Comparison of ENCODE assay signal across 19 cellular contexts in the genomic region with DNA sequence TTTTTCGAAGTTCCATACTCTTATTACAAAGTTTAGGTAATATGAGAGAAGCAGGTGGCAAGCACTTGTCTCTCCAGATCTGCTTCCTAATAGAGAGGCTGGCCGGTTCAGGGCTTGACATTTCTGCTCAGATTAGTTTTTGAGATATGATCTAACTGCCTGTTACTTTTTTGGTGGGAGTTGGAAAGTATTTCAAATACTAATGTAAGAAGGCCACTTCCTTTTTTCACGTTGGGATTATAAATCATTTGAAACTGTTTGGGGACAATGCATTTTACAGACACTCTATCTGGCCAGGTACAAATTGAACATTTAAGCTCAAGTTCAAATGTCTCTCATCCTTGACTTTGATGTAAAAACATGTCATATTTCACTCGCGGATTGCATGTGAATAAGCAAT.
DNase-seq lines count a peak whose midpoint lies in the region; ATAC-seq, FAIRE-seq and TF ChIP-seq lines count a peak whose summit lies in the region.
"Had no signal": no experiment of that assay in that cellular context is flagged by ENCODE, and none has a peak within 500 bp of the region (broad histone marks: within the 10 kb centered on the region; RNA-seq: fewer than 3 reads in every experiment).

No MANE protein-coding gene starts in this region.

- peaks cover 0 to 16% (median 0%) of the 10 kb centered on the region in 11 experiments; a peak in 5 of 22 replicates for H3K36me3 ChIP-seq in BLaER1 treated with 17β-estradiol and CSF1 and Interleukin-3, amounts not matched to agents 10 nM and 100 nM
- H3K36me3 ChIP-seq in GM12878 (ENCODE audit: control insufficient read depth in 2 of 2, insufficient read depth in 2 of 2, low read length in 1 of 2) (no peaks in the 10 kb centered on the region), aorta (ENCODE audit: control insufficient read depth in 1 of 2, insufficient read depth in 2 of 2, low read length in 1 of 2) (no peaks in the 10 kb centered on the region)
- H3K36me3 ChIP-seq: MG63 had no signal

- TF ChIP-seq EP300 in GM12878 (IDR thresholded peaks at IDR 0.05; ENCODE audit: borderline replicate concordance in 1 of 2, control insufficient read depth in 1 of 2, low read depth in 2 of 2, low read length in 2 of 2) = no peak

- CTCF ChIA-PET in GM12878 (lab: Yijun Ruan, JAX) = no interaction called here

- WGBS in GM12878 (ENCODE audit: insufficient coverage, insufficient replicate concordance, low lambda C conversion rate, missing lambda C conversion rate) = 77% methylated on average over 5 of the region's 5 CpGs
- 63 to 67% methylated on average over 5 of the region's 5 CpGs for WGBS in aorta, 2 donors

- H3K27ac ChIP-seq in BLaER1 treated with 17β-estradiol and CSF1 and Interleukin-3, amounts not matched to agents 10 nM and 100 nM = peak overlapping the region in 8 of 11 experiments; percentile 84 to 97 (median 92); a peak in 15 of 22 replicates
- H3K27ac ChIP-seq in GM12878 (ENCODE audit: control insufficient read depth, insufficient read depth) (no peak overlapping the region), aorta (ENCODE audit: low read depth in 1 of 2, low read length in 2 of 2) (no peak overlapping the region)
- H3K27ac ChIP-seq: C4-2B had no signal

- no TSS peak for BruUV-seq in GM12878 (replicated peaks; lab: Mats Ljungman, UMichigan)

- TF ChIP-seq POLR2A in GM12878 (IDR thresholded peaks at IDR 0.05; ENCODE audit: low read depth, low read length) = no peak

- in situ Hi-C loops in KBM-7 (cut with MboI; ENCODE audit: low pct_unique_long_range_greater_than_20kb, low sequenced_read_pairs) = no loop called here
- in situ Hi-C loops in GM12878 (cut with MboI) = no loop called here

- peaks cover 0 to 20% (median 0%) of the 10 kb centered on the region in 11 experiments; a peak in 4 of 22 replicates for H3K27me3 ChIP-seq in BLaER1 treated with 17β-estradiol and CSF1 and Interleukin-3, amounts not matched to agents 10 nM and 100 nM
- H3K27me3 ChIP-seq in GM12878 (replicated peaks in 1 of 2; ENCODE audit: control insufficient read depth in 2 of 2, insufficient read depth in 2 of 2, low read length in 1 of 2) (no peaks in the 10 kb centered on the region), aorta (ENCODE audit: control insufficient read depth in 1 of 2, insufficient read depth in 2 of 2, low read length in 1 of 2) (no peaks in the 10 kb centered on the region)
- H3K27me3 ChIP-seq: MG63 had no signal

- peaks cover 52 to 62% (median 56%) of the 10 kb centered on the region in 10 experiments for H3K4me1 ChIP-seq in BLaER1 treated with 17β-estradiol and CSF1 and Interleukin-3, amounts not matched to agents 10 nM and 100 nM
- H3K4me1 ChIP-seq in GM12878 (ENCODE audit: control insufficient read depth, insufficient read depth, low read length) (peaks cover 41% of the 10 kb centered on the region), aorta (ENCODE audit: control insufficient read depth in 1 of 2, insufficient read depth in 2 of 2, low read length in 2 of 2) (no peaks in the 10 kb centered on the region)

- no peaks in the 10 kb centered on the region for H4K20me1 ChIP-seq in BLaER1 treated with 17β-estradiol and CSF1 and Interleukin-3, amounts not matched to agents 10 nM and 100 nM
- no peaks in the 10 kb centered on the region for H4K20me1 ChIP-seq in GM12878 (ENCODE audit: control insufficient read depth, insufficient read depth)

- TF ChIP-seq CTCF in GM12878 (IDR thresholded peaks at IDR 0.05 in 2 of 3, conservative IDR thresholded peaks at IDR 0.05 in 1 of 3; ENCODE audit: control insufficient read depth in 2 of 3, extremely low read depth in 1 of 3, insufficient read depth in 1 of 3, low read depth in 3 of 3, low read length in 3 of 3) = no peak

- no peak for FAIRE-seq in GM12878 (lab: Jason Lieb, UNC)
- FAIRE-seq: G401.6 had no signal

- ATAC-seq in GM12878 (no peak), aorta (ENCODE audit: low FRiP score) (no peak)

- no peak overlapping the region for H2AFZ ChIP-seq in GM12878 (ENCODE audit: control insufficient read depth, low read depth, low read length)

- H3K9ac ChIP-seq in BLaER1 treated with 17β-estradiol and CSF1 and Interleukin-3, amounts not matched to agents 10 nM and 100 nM = peak overlapping the region in 8 of 11 experiments; percentile 38 to 86 (median 72); a peak in 9 of 22 replicates
- no peak overlapping the region for H3K9ac ChIP-seq in GM12878 (ENCODE audit: control insufficient read depth, insufficient read depth, low read length)
- H3K9ac ChIP-seq: SK-N-SH had no signal

- POLR2A ChIA-PET in GM12878 (lab: Charles Lee) = no interaction called here

- no peak overlapping the region for H3K4me3 ChIP-seq in BLaER1 treated with 17β-estradiol and CSF1 and Interleukin-3, amounts not matched to agents 10 nM and 100 nM
- no peak overlapping the region for H3K4me3 ChIP-seq in GM12878
- H3K4me3 ChIP-seq in aorta (ENCODE audit: low read length in 2 of 2) = no peak overlapping the region
- H3K4me3 ChIP-seq: MG63 had no signal

- peaks cover 39 to 87% (median 54%) of the 10 kb centered on the region in 11 experiments for H3K9me3 ChIP-seq in BLaER1 treated with 17β-estradiol and CSF1 and Interleukin-3, amounts not matched to agents 10 nM and 100 nM (replicated peaks in 1 of 11)
- H3K9me3 ChIP-seq in GM12878 (replicated peaks; ENCODE audit: control insufficient read depth, insufficient read depth, low read length) = peaks cover 30% of the 10 kb centered on the region
- peaks cover 3% of the 10 kb centered on the region for H3K9me3 ChIP-seq in aorta (ENCODE audit: control insufficient read depth, low read length)
- H3K9me3 ChIP-seq: SK-N-SH had no signal

- H3K4me2 ChIP-seq in BLaER1 treated with 17β-estradiol and CSF1 and Interleukin-3, amounts not matched to agents 10 nM and 100 nM = peak overlapping the region; percentile 70 to 91 (median 80)
- no peak overlapping the region for H3K4me2 ChIP-seq in GM12878 (ENCODE audit: control insufficient read depth, insufficient read depth)
- H3K4me2 ChIP-seq: SK-N-SH had no signal

- no peak for TF ChIP-seq RAD21 in GM12878 (IDR thresholded peaks at IDR 0.05; ENCODE audit: insufficient read depth, low read depth, low read length)

- RAD21 ChIA-PET in GM12878 (lab: Charles Lee; ENCODE audit: unreplicated experiment) = no interaction called here

- SMC1A ChIA-PET in GM12878 (lab: Charles Lee; ENCODE audit: uncharacterized antibody, unreplicated experiment) = interaction anchor here (0.6 to 0.7 kb wide), 2 partner anchors 15 to 748 kb away, joined by 3 read pairs; no protein-coding TSS in a partner anchor

- no peaks in the 10 kb centered on the region for H3K79me2 ChIP-seq in GM12878 (ENCODE audit: control insufficient read depth, insufficient read depth, low read length)

- intact Hi-C loops in GM12878 (cut with micrococcal nuclease; ENCODE audit: unreplicated experiment) = no loop called here
- intact Hi-C loops in aorta (cut with DNase I) = no loop called here

- DNase-seq in KBM-7 (peak; percentile 5), NOMO-1 treated with DMSO at 0.1 percent for 48 hours (lab: John Stamatoyannopoulos, UW; ENCODE audit: unreplicated experiment) (peak; percentile 81), GM12878 (ENCODE audit: low read depth, low spot score) (no peak), HuH-7.5 (ENCODE audit: low spot score) (no peak), aorta (no peak)
- no peak for DNase-seq in stimulated activated naive CD4-positive, alpha-beta T cell treated with Interleukin-2 at 50 U/mL for 16 hours (lab: John Stamatoyannopoulos, UW)
- DNase-seq: H9, IMR-90, Karpas-422, MG63, NCI-H187, NCI-H2107, NCI-H510A, NCI-H748 treated with DMSO at 0.1 percent for 48 hours, Right ventricle myocardium superior, SK-N-SH had no signal

TF ChIP-seq in GM12878, 131 proteins besides CTCF, POLR2A, EP300 and RAD21:
- TF ChIP-seq SMAD5 (IDR thresholded peaks at IDR 0.05; ENCODE audit: low read depth) (no peak), RUNX3 (IDR thresholded peaks at IDR 0.05; ENCODE audit: low read length) (no peak), SPI1 (IDR thresholded peaks at IDR 0.05; ENCODE audit: borderline replicate concordance, insufficient read depth, low read depth, low read length) (peak; percentile 50)
- TF ChIP-seq, protein P1, sequence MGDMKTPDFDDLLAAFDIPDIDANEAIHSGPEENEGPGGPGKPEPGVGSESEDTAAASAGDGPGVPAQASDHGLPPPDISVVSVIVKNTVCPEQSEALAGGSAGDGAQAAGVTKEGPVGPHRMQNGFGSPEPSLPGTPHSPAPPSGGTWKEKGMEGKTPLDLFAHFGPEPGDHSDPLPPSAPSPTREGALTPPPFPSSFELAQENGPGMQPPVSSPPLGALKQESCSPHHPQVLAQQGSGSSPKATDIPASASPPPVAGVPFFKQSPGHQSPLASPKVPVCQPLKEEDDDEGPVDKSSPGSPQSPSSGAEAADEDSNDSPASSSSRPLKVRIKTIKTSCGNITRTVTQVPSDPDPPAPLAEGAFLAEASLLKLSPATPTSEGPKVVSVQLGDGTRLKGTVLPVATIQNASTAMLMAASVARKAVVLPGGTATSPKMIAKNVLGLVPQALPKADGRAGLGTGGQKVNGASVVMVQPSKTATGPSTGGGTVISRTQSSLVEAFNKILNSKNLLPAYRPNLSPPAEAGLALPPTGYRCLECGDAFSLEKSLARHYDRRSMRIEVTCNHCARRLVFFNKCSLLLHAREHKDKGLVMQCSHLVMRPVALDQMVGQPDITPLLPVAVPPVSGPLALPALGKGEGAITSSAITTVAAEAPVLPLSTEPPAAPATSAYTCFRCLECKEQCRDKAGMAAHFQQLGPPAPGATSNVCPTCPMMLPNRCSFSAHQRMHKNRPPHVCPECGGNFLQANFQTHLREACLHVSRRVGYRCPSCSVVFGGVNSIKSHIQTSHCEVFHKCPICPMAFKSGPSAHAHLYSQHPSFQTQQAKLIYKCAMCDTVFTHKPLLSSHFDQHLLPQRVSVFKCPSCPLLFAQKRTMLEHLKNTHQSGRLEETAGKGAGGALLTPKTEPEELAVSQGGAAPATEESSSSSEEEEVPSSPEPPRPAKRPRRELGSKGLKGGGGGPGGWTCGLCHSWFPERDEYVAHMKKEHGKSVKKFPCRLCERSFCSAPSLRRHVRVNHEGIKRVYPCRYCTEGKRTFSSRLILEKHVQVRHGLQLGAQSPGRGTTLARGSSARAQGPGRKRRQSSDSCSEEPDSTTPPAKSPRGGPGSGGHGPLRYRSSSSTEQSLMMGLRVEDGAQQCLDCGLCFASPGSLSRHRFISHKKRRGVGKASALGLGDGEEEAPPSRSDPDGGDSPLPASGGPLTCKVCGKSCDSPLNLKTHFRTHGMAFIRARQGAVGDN (IDR thresholded peaks at IDR 0.05) = no peak

Comparison
In these comparisons a context has a peak if more than half of its experiments do, and no peak if none do; other contexts are left out.
1. H3K27ac ChIP-seq: peak in BLaER1 treated with 17β-estradiol and CSF1 and Interleukin-3, amounts not matched to agents 10 nM and 100 nM (8 of 11); none in GM12878 (single experiment) and aorta (0 of 2).
2. DNase-seq: peak in KBM-7 (single experiment) and NOMO-1 treated with DMSO at 0.1 percent for 48 hours (single experiment); none in GM12878 (single experiment), HuH-7.5 (single experiment), aorta (0 of 2) and stimulated activated naive CD4-positive, alpha-beta T cell treated with Interleukin-2 at 50 U/mL for 16 hours (single experiment).